In the genomic region with DNA sequence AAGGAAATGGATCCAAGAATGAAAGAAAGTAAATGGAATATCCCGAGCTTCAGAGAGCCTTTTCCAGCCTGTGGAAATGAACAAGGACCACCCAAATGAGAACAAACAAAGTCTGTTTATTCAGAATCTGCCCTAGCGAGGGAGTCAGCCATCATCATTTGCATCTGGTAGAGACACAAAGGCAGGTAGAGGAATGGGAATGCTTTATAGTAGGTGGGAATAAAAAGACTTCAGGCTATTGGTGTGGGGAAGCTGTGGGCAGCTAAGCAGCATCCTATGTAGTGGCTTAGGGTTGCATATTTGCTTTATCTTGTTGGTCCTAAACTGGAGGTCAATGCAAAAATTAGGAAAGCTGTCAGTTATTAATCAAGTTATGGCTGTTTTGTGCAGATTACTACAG, we compare ENCODE assay signal across 7 cellular contexts. TPM values are rescaled to one million over a fixed set of nuclear protein-coding genes. Genes with fewer than 3 reads are reported as not detected.
"Had no signal": no experiment of that assay in that cellular context is flagged by ENCODE, and none has a peak within 500 bp of the region (broad histone marks: within the 10 kb centered on the region; RNA-seq: fewer than 3 reads in every experiment).

No MANE protein-coding gene starts in this region.

- ATAC-seq: K562 had no signal

- H3K4me3 ChIP-seq: K562 had no signal

- DNase-seq: GOT3, H7, HCEC 1CT, IMR-90 had no signal

RNA-seq across cellular contexts. Expression of gene MRLN, which starts 9.2 kb away (rescaled TPM):
- total RNA-seq: H4, H7, HT-29, IMR-90, K562 had no signal
- polyA plus RNA-seq: IMR-90 had no signal

RNA-seq across cellular contexts. Expression of gene SLC16A9, which starts 52.9 kb away (rescaled TPM):
- total RNA-seq: HT-29 had no signal
